In genomic region chr11:27401280-27401679, GRCh38 we compare ENCODE assay signal across 17 cellular contexts.
"Had no signal": no experiment of that assay in that cellular context is flagged by ENCODE, and none has a peak within 500 bp of the region (broad histone marks: within the 10 kb centered on the region; RNA-seq: fewer than 3 reads in every experiment).

No MANE protein-coding gene starts in this region.

- H3K36me3 ChIP-seq: ascending aorta, cardiac muscle cell, suprapubic skin, upper lobe of right lung had no signal

- H3K4me3 ChIP-seq: ascending aorta, cardiac muscle cell, suprapubic skin, upper lobe of right lung had no signal

- FAIRE-seq: colon had no signal

- H3K27ac ChIP-seq: ascending aorta, cardiac muscle cell, suprapubic skin, upper lobe of right lung had no signal

- DNase-seq: activated CD4-positive, alpha-beta memory T cell treated with anti-CD3 and anti-CD28 coated beads, Interleukin-2, amount 10 ng/mL, durations not matched to agents 7 days and 5 days; activated CD4-positive, alpha-beta T cell treated with anti-CD3 and anti-CD28 coated beads for 36 hours; activated gamma-delta T cell treated with Interleukin-2 at 50 U/mL for 16 hours; activated naive CD8-positive, alpha-beta T cell treated with anti-CD3 and anti-CD28 coated beads, Interleukin-2, amount 10 ng/mL, durations not matched to agents 7 days and 5 days; activated T-cell treated with anti-CD3 and anti-CD28 coated beads, Interleukin-2, amount 50 U/mL, for 48 hours; effector CD8-positive, alpha-beta T cell; nucleus accumbens; stimulated activated CD4-positive, alpha-beta T cell treated with anti-CD3 and anti-CD28 coated beads, Interleukin-4, amount 100 ng/mL, for 1 hour; stimulated activated CD8-positive, alpha-beta memory T cell treated with anti-CD3 and anti-CD28 coated beads, Interleukin-4, amount 100 ng/mL, for 48 hours; stimulated activated naive CD8-positive, alpha-beta T cell treated with anti-CD3 and anti-CD28 coated beads, Interleukin-15, Interleukin-2, amounts not matched to agents 100 U/mL and 50 U/mL, for 24 hours; T-helper 9 cell; upper lobe of right lung had no signal

- ATAC-seq: activated CD4-positive, alpha-beta T cell treated with anti-CD3 and anti-CD28 coated beads for 36 hours; natural killer cell treated with Interleukin-12 subunit alpha and Interleukin-12 subunit beta and Interleukin-15 and Interleukin-18, amount 100 ng/mL, for 72 hours; stimulated activated naive CD8-positive, alpha-beta T cell treated with anti-CD3 and anti-CD28 coated beads, Interleukin-15, Interleukin-2, amounts not matched to agents 100 U/mL and 50 U/mL, for 24 hours had no signal

- H3K27me3 ChIP-seq: ascending aorta, cardiac muscle cell, suprapubic skin, upper lobe of right lung had no signal

- H3K9me3 ChIP-seq: ascending aorta, suprapubic skin, upper lobe of right lung had no signal
